ENCODE assay signal across 17 cellular contexts in genomic region chr9:131815971-131816873, GRCh38.
DNase-seq lines count a peak whose midpoint lies in the region; ATAC-seq, FAIRE-seq and TF ChIP-seq lines count a peak whose summit lies in the region.
"Had no signal": no experiment of that assay in that cellular context is flagged by ENCODE, and none has a peak within 500 bp of the region (broad histone marks: within the 10 kb centered on the region; RNA-seq: fewer than 3 reads in every experiment).

No MANE protein-coding gene starts in this region.

- H3K9me3 ChIP-seq in K562 (replicated peaks; ENCODE audit: control insufficient read depth, insufficient read depth, low read depth, low read length) (no peaks in the 10 kb centered on the region), vagina (no peaks in the 10 kb centered on the region)
- H3K9me3 ChIP-seq: body of pancreas, left lung, thoracic aorta had no signal

- no peak overlapping the region for H3K9ac ChIP-seq in K562 (ENCODE audit: insufficient read depth in 1 of 2, low read depth in 2 of 2, low read length in 2 of 2)

- H4K20me1 ChIP-seq in K562 (replicated peaks; ENCODE audit: control insufficient read depth, insufficient read depth, low read length) = peaks cover 12% of the 10 kb centered on the region

- no peak for TF ChIP-seq EP300 in K562 (IDR thresholded peaks at IDR 0.05; ENCODE audit: low read length)

- DNase-seq in NCI-H82 (lab: John Stamatoyannopoulos, UW) (peak; percentile 51), NCI-H82 treated with DMSO at 0.1 percent for 48 hours (lab: John Stamatoyannopoulos, UW; ENCODE audit: unreplicated experiment) (no peak), NCI-H2171 (lab: John Stamatoyannopoulos, UW) (peak; percentile 99), K562 (ENCODE audit: extremely low read depth in 1 of 4, low spot score in 3 of 4) (no peak), putamen (ENCODE audit: low spot score) (peak; percentile 11), Ammon's horn (ENCODE audit: low spot score) (no peak), vagina (ENCODE audit: extremely low spot score in 2 of 2) (no peak)
- DNase-seq: activated CD4-positive, alpha-beta T cell treated with anti-CD3 and anti-CD28 coated beads for 1 hour; activated CD8-positive, alpha-beta memory T cell treated with anti-CD3 and anti-CD28 coated beads, Interleukin-2, amount 50 U/mL, for 4 hours; activated naive CD4-positive, alpha-beta T cell; body of pancreas; CD4-positive, alpha-beta T cell; left lung; T-helper 17 cell had no signal

- WGBS in K562 (ENCODE audit: insufficient coverage, low coverage, missing lambda C conversion rate) = 0% methylated on average over 19 of the region's 19 CpGs

- H3K27me3 ChIP-seq in K562 (ENCODE audit: control insufficient read depth in 2 of 2, insufficient read depth in 2 of 2, low read length in 2 of 2) = peaks cover 35 to 78% of the 10 kb centered on the region in 2 experiments
- no peaks in the 10 kb centered on the region for H3K27me3 ChIP-seq in vagina

- no peak overlapping the region for H2AFZ ChIP-seq in K562 (ENCODE audit: low read depth, low read length)

- intact Hi-C loops in K562 (cut with micrococcal nuclease) = no loop called here
- intact Hi-C loops in vagina (cut with DNase I) = no loop called here

- peak; percentile 51; the same call in 1 of the 3 replicates for ATAC-seq in K562
- no peak for ATAC-seq in GM18870 (IDR thresholded peaks at IDR 0.05; ENCODE audit: unreplicated experiment)
- ATAC-seq: body of pancreas, left lung, T-helper 17 cell had no signal

- H3K4me2 ChIP-seq in K562 (ENCODE audit: insufficient read depth, low read length) = no peak overlapping the region

- H3K4me3 ChIP-seq in K562 = no peak overlapping the region
- H3K4me3 ChIP-seq in vagina = no peak overlapping the region
- H3K4me3 ChIP-seq: body of pancreas, left lung, thoracic aorta had no signal

- POLR2A ChIA-PET in K562 (lab: Yijun Ruan, JAX) = interaction anchor here (0.8 kb wide), 1 partner anchor 10 kb away, joined by 3 read pairs; no protein-coding TSS in a partner anchor

- TF ChIP-seq CTCF in K562 (IDR thresholded peaks at IDR 0.05 in 2 of 3, conservative IDR thresholded peaks at IDR 0.05 in 1 of 3; ENCODE audit: insufficient read depth in 2 of 3, low read depth in 1 of 3, low read length in 3 of 3) (no peak), vagina (IDR thresholded peaks at IDR 0.05) (no peak)

- H3K36me3 ChIP-seq in K562 (ENCODE audit: control insufficient read depth, insufficient read depth, low read length) (no peaks in the 10 kb centered on the region), vagina (no peaks in the 10 kb centered on the region)
- H3K36me3 ChIP-seq: left lung, thoracic aorta had no signal

- no TSS peak for BruUV-seq in K562 (replicated peaks; lab: Mats Ljungman, UMichigan)

- H3K79me2 ChIP-seq in K562 (ENCODE audit: control insufficient read depth, insufficient read depth, low read length) = no peaks in the 10 kb centered on the region

- TF ChIP-seq POLR2A in K562 (conservative IDR thresholded peaks at IDR 0.05) = no peak
- no peak for TF ChIP-seq POLR2A in vagina (IDR thresholded peaks at IDR 0.05)

- CTCF ChIA-PET in K562 (lab: Yijun Ruan, JAX; ENCODE audit: low intra/inter-chr PET ratio) = no interaction called here

- no peak overlapping the region for H3K27ac ChIP-seq in K562 (ENCODE audit: extremely low read depth, low read depth, low read length)
- H3K27ac ChIP-seq in vagina = no peak overlapping the region
- H3K27ac ChIP-seq: body of pancreas, HL-60, left lung, thoracic aorta had no signal

- FAIRE-seq in K562 (lab: Jason Lieb, UNC) = no peak

- H3K9me1 ChIP-seq in K562 (ENCODE audit: control insufficient read depth, insufficient read depth, low read length) = no peaks in the 10 kb centered on the region

- in situ Hi-C loops in K562 (cut with MboI) = no loop called here

- TF ChIP-seq RAD21 in K562 (CRISPR knock-in tag; conservative IDR thresholded peaks at IDR 0.05 in 1 of 2, IDR thresholded peaks at IDR 0.05 in 1 of 2) = no peak

- H3K4me1 ChIP-seq in K562 (replicated peaks in 1 of 2; ENCODE audit: control insufficient read depth in 2 of 2, insufficient read depth in 2 of 2, low read length in 2 of 2) (no peaks in the 10 kb centered on the region), vagina (no peaks in the 10 kb centered on the region)
- H3K4me1 ChIP-seq: body of pancreas, left lung had no signal

TF ChIP-seq in K562, 482 proteins besides CTCF, POLR2A, EP300 and RAD21:
- TF ChIP-seq MLLT1 (IDR thresholded peaks at IDR 0.05) (peak in 1 of 2 experiments; percentile 36; a peak in 1 of 4 replicates), ZNF23 (CRISPR knock-in tag; IDR thresholded peaks at IDR 0.05) (peak; percentile 29; the same call in 1 of the 2 replicates), HMBOX1 (IDR thresholded peaks at IDR 0.05) (0 out of 2 replicates have a peak, but pooled peaks have one; percentile 30), SMARCA4 (IDR thresholded peaks at IDR 0.05) (no peak), TAF15 (IDR thresholded peaks at IDR 0.05; ENCODE audit: low read depth, low read length) (no peak), SAFB2 (IDR thresholded peaks at IDR 0.05; ENCODE audit: borderline replicate concordance, low read depth, low read length, severe bottlenecking) (no peak), ZBTB17 (CRISPR knock-in tag; IDR thresholded peaks at IDR 0.05) (peak; percentile 90), CEBPB (tag; IDR thresholded peaks at IDR 0.05) (peak; percentile 28; the same call in 1 of the 2 replicates)

Comparison
In these comparisons a context has a peak if more than half of its experiments do, and no peak if none do; other contexts are left out.
1. DNase-seq: peak in NCI-H82 (single experiment), NCI-H2171 (single experiment) and putamen (single experiment); none in NCI-H82 treated with DMSO at 0.1 percent for 48 hours (single experiment), K562 (0 of 4), Ammon's horn (single experiment) and vagina (0 of 2).